Comparison of ENCODE assay signal across 8 cellular contexts in genomic region chr6:43228951-43229802, GRCh38. TPM values are rescaled to one million over a fixed set of nuclear protein-coding genes. Genes with fewer than 3 reads are reported as not detected.
DNase-seq lines count a peak whose midpoint lies in the region; ATAC-seq and TF ChIP-seq lines count a peak whose summit lies in the region.

Gene DNPH1 (minus strand): TSS chr6:43229481. CDS start chr6:43229456, 25 bp downstream.

- no peaks in the 10 kb centered on the region for H3K27me3 ChIP-seq in right atrium auricular region
- H3K27me3 ChIP-seq in psoas muscle (ENCODE audit: insufficient read depth in 3 of 3, low read length in 2 of 3), result peaks cover 0 to 6% (median 0%) of the 10 kb centered on the region in 3 donors

- intact Hi-C loops in T-helper 1 cell treated with Interleukin-12 subunit alpha and Interleukin-12 subunit beta and Interleukin-4 antibody, amounts not matched to agents 30 ng/mL and 1 ng/mL, for 36 hours (cut with micrococcal nuclease), result loop anchor here (1.0 to 2.0 kb wide), 5 partner anchors 18 to 277 kb away; partner anchors contain the start of genes ABCC10 and PEX6
- intact Hi-C loops in psoas muscle (cut with DNase I), result no loop called here

- ATAC-seq in GM21576 (IDR thresholded peaks at IDR 0.05; ENCODE audit: unreplicated experiment) (peak; percentile 56), psoas muscle (peak; percentile 97 to 99 (median 98))

- 0 to 2% (median 1%) methylated on average over 51 to 82 of the region's 82 CpGs for WGBS in psoas muscle, 3 donors
- WGBS in urinary bladder, result 2% methylated on average over 82 of the region's 82 CpGs

- H3K27ac ChIP-seq in right atrium auricular region (peak within 1 kb of the TSS; percentile 32 to 36), psoas muscle (peak within 1 kb of the TSS; percentile 73), urinary bladder (ENCODE audit: low read depth) (no peak within 1 kb of the TSS)

- no peaks in the 10 kb centered on the region for H3K36me3 ChIP-seq in right atrium auricular region
- H3K36me3 ChIP-seq in psoas muscle (ENCODE audit: insufficient read depth in 1 of 2, low read depth in 1 of 2), result peaks cover 0 to 20% of the 10 kb centered on the region in 2 donors
- H3K36me3 ChIP-seq in urinary bladder (ENCODE audit: insufficient read depth), result no peaks in the 10 kb centered on the region

- H3K9me3 ChIP-seq in right atrium auricular region (no peaks in the 10 kb centered on the region), psoas muscle (no peaks in the 10 kb centered on the region)

- H3K4me3 ChIP-seq in right atrium auricular region, result peak within 1 kb of the TSS; percentile 54 to 58
- H3K4me3 ChIP-seq in psoas muscle, result peak within 1 kb of the TSS; percentile 71
- H3K4me3 ChIP-seq in urinary bladder (ENCODE audit: low read depth, low read length), result peak within 1 kb of the TSS; percentile 69

- H3K4me1 ChIP-seq in right atrium auricular region, result peaks cover 0 to 6% of the 10 kb centered on the region in 2 donors
- H3K4me1 ChIP-seq in psoas muscle, result peaks cover 14% of the 10 kb centered on the region
- H3K4me1 ChIP-seq in urinary bladder (ENCODE audit: insufficient read depth), result no peaks in the 10 kb centered on the region

- peak; percentile 92 to 97 for TF ChIP-seq CTCF in right atrium auricular region (IDR thresholded peaks at IDR 0.05)
- TF ChIP-seq CTCF in psoas muscle (IDR thresholded peaks at IDR 0.05), result peak; percentile 92

- DNase-seq in EL (peak; percentile 76), Kasumi-1 (lab: John Stamatoyannopoulos, UW) (peak; percentile 35 to 45), amniotic stem cell (lab: John Stamatoyannopoulos, UW) (peak; percentile 37), right atrium auricular region (ENCODE audit: low spot score) (peak; percentile 78), psoas muscle (peak; percentile 78 to 89)

RNA-seq across cellular contexts. Expression of gene DNPH1, which starts in this region (rescaled TPM):
- total RNA-seq in T-helper 1 cell treated with Interleukin-12 subunit alpha and Interleukin-12 subunit beta and Interleukin-4 antibody, amounts not matched to agents 30 ng/mL and 1 ng/mL, for 36 hours, result 68.5 and 71.2 TPM in 2 replicates
- total RNA-seq in right atrium auricular region, result 10 to 100 TPM; 38.4 to 63.9 TPM
- total RNA-seq in psoas muscle, result 10 to 100 TPM; 20.7 to 61.9 (median 37.2) TPM
- polyA plus RNA-seq in psoas muscle, result 10 to 100 TPM; 52.5 to 83.6 (median 55.9) TPM
- total RNA-seq in urinary bladder, result 18.2 TPM
- polyA plus RNA-seq in urinary bladder, result 108 TPM
